9 cellular contexts compared by ENCODE assay signal in the genomic region with DNA sequence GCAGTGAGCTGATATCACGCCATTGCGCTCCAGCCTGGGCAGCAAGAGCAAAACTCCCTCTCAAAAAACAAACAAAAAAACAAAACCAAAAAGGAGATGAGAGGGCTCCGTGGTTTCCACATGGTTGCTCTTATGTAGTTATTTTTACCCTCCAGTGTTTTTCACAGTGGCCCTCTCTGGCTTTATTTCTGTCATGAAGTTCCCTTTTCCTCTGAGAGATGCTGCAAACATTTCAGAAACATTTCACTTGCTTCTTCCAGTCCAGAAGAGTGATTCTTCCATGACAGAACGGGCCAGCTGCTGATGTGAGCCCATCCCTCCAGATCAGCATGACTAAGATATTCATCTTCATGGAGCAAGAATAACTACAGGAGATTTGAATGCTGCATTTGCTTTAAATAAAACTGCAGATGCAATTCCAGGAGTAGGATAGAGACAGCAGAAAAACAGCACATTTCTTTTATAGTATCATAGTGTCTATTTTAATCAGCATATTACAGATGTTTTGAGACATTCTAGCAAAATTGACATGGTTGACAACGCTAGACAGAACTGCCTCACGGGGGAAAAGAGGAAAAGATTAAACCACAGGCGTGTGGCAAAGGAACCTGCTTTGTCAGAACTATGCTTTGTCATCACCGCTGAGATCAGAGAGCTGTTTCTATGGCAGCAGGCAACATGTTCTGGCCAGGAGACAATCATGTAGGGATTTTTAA. TPM values are rescaled to one million over a fixed set of nuclear protein-coding genes. Genes with fewer than 3 reads are reported as not detected.
A peak's percentile ranks its signal among the peaks of the same experiment; 100 is the strongest.
DNase-seq lines count a peak whose midpoint lies in the region; ATAC-seq and TF ChIP-seq lines count a peak whose summit lies in the region.
"Had no signal": no experiment of that assay in that cellular context is flagged by ENCODE, and none has a peak within 500 bp of the region (broad histone marks: within the 10 kb centered on the region; RNA-seq: fewer than 3 reads in every experiment).

No MANE protein-coding gene starts in this region.

- WGBS in HUES64 = 87% methylated on average over 8 of the region's 8 CpGs
- WGBS in prostate gland = 41% methylated on average over 8 of the region's 8 CpGs

- CTCF ChIA-PET in activated CD4-positive, alpha-beta T cell treated with anti-CD3 and anti-CD28 coated beads for 36 hours (lab: Charles Lee) = no interaction called here

- H3K27me3 ChIP-seq in HUES64 (ENCODE audit: insufficient read depth, low read length) (no peaks in the 10 kb centered on the region), prostate gland (replicated peaks; ENCODE audit: insufficient read depth) (no peaks in the 10 kb centered on the region)

- POLR2A ChIA-PET in activated CD4-positive, alpha-beta T cell treated with anti-CD3 and anti-CD28 coated beads for 36 hours (lab: Charles Lee) = no interaction called here

- H3K4me1 Mint-ChIP-seq in activated CD4-positive, alpha-beta T cell treated with anti-CD3 and anti-CD28 coated beads for 36 hours = peaks cover 29% of the 10 kb centered on the region

- H3K9ac ChIP-seq in HUES64 (ENCODE audit: low read depth, low read length) = 0 out of 2 replicates have a peak overlapping the region, but pooled peaks have one; percentile 16

- H3K27me3 Mint-ChIP-seq in activated CD4-positive, alpha-beta T cell treated with anti-CD3 and anti-CD28 coated beads for 36 hours = peaks cover 37% of the 10 kb centered on the region

- no peaks in the 10 kb centered on the region for H3K9me3 Mint-ChIP-seq in activated CD4-positive, alpha-beta T cell treated with anti-CD3 and anti-CD28 coated beads for 36 hours (ENCODE audit: low read depth)

- H3K36me3 ChIP-seq in HUES64 (ENCODE audit: insufficient read depth, low read length) (no peaks in the 10 kb centered on the region), prostate gland (no peaks in the 10 kb centered on the region)

- H3K4me1 ChIP-seq in HUES64 (ENCODE audit: insufficient read depth, low read length) (peaks cover 12% of the 10 kb centered on the region; the same call in 1 of the 2 replicates), prostate gland (replicated peaks) (no peaks in the 10 kb centered on the region)

- H3K4me3 ChIP-seq in HUES64 (ENCODE audit: low read length) (no peak overlapping the region), prostate gland (no peak overlapping the region)

- TF ChIP-seq CTCF in prostate gland (IDR thresholded peaks at IDR 0.05) = no peak

- no peaks in the 10 kb centered on the region for H3K36me3 Mint-ChIP-seq in activated CD4-positive, alpha-beta T cell treated with anti-CD3 and anti-CD28 coated beads for 36 hours (ENCODE audit: low read depth)
- H3K36me3 Mint-ChIP-seq: CD4-positive, alpha-beta memory T cell had no signal

- intact Hi-C loops in activated CD4-positive, alpha-beta T cell treated with anti-CD3 and anti-CD28 coated beads for 36 hours (cut with DNase I, micrococcal nuclease) = loop anchor here (5.0 kb wide), 2 partner anchors 41 to 104 kb away; a partner anchor contains a TSS
- intact Hi-C loops in prostate gland (cut with DNase I) = no loop called here

- H3K27ac Mint-ChIP-seq in activated CD4-positive, alpha-beta T cell treated with anti-CD3 and anti-CD28 coated beads for 36 hours = no peak overlapping the region
- H3K27ac Mint-ChIP-seq: CD4-positive, alpha-beta memory T cell had no signal

- ATAC-seq in activated CD4-positive, alpha-beta T cell treated with anti-CD3 and anti-CD28 coated beads for 36 hours = peak; percentile 89
- peak; percentile 89 for ATAC-seq in GM21529 (IDR thresholded peaks at IDR 0.05; ENCODE audit: unreplicated experiment)

- H3K9me3 ChIP-seq in HUES64 (ENCODE audit: insufficient read depth, low read depth, low read length) = no peaks in the 10 kb centered on the region
- H3K9me3 ChIP-seq in prostate gland = no peaks in the 10 kb centered on the region

- DNase-seq in activated CD4-positive, alpha-beta T cell treated with anti-CD3 and anti-CD28 coated beads for 36 hours = peak; percentile 56
- no peak for DNase-seq in activated CD4-positive, alpha-beta T cell treated with anti-CD3 and anti-CD28 coated beads, Interleukin-2, amount 50 U/mL, for 4 hours
- DNase-seq in SIG-M5 treated with dmso at 0.1 percent for 504 hours (lab: John Stamatoyannopoulos, UW; ENCODE audit: unreplicated experiment) (peak; percentile 70), fibroblast of peridontal ligament (ENCODE audit: extremely low read depth) (peak; percentile 49), superior temporal gyrus (ENCODE audit: extremely low spot score) (peak; percentile 72), prostate gland (ENCODE audit: low spot score) (no peak)

- TF ChIP-seq POLR2A in prostate gland (IDR thresholded peaks at IDR 0.05) = no peak

- H3K27ac ChIP-seq in HUES64 (ENCODE audit: low read depth, low read length) (no peak overlapping the region), prostate gland (no peak overlapping the region)

- no peak overlapping the region for H3K4me3 Mint-ChIP-seq in activated CD4-positive, alpha-beta T cell treated with anti-CD3 and anti-CD28 coated beads for 36 hours
- H3K4me3 Mint-ChIP-seq: CD4-positive, alpha-beta memory T cell had no signal

RNA-seq across cellular contexts. Expression of a gene that starts 40.3 kb away (rescaled TPM):
- total RNA-seq in activated CD4-positive, alpha-beta T cell treated with anti-CD3 and anti-CD28 coated beads for 36 hours = 1 to 10 TPM in 1 of 2 experiments, under 1 TPM in 1; 0.60 to 1.0 TPM
- 11.4 TPM for polyA plus RNA-seq in HUES64 (2013, experiment 1 of 2)
- polyA plus RNA-seq in HUES64 (2013, experiment 2 of 2) = 12.6 TPM
- total RNA-seq in prostate gland = 1 to 10 TPM; 1.1 to 3.1 TPM

Comparison
In these comparisons a context has a peak if more than half of its experiments do, and no peak if none do; other contexts are left out.
1. DNase-seq: peak in activated CD4-positive, alpha-beta T cell treated with anti-CD3 and anti-CD28 coated beads for 36 hours (single experiment), SIG-M5 treated with dmso at 0.1 percent for 504 hours (single experiment), fibroblast of peridontal ligament (single experiment) and superior temporal gyrus (single experiment); none in activated CD4-positive, alpha-beta T cell treated with anti-CD3 and anti-CD28 coated beads, Interleukin-2, amount 50 U/mL, for 4 hours (0 of 2) and prostate gland (single experiment).